1 cellular context compared by ENCODE assay signal in the genomic region with DNA sequence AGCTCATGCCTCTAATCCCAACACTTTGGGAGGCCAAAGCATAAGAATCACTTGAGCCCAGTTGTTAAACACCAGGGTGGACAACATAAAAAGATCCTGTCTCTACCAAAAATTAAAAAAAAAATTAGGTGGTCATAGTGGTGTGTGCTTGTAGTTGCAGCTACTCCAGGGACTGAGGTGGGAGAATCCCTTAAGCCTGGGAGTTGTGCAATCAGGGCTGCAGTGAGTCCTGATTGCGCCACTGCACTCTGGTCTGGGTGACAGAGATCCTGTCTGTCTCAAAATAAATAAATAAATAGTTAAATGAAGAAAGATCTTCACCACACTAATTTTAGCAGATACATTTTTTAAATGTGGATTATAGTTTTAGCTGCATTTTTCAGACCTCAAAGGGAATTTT.
A peak's percentile ranks its signal among the peaks of the same experiment; 100 is the strongest.
TF ChIP-seq lines count a peak whose summit lies in the region.

No MANE protein-coding gene starts in this region.

TF ChIP-seq in H1, 55 proteins besides CTCF, POLR2A, EP300 and RAD21:
- TF ChIP-seq CEBPB (IDR thresholded peaks at IDR 0.05; ENCODE audit: low read depth, low read length) (peak; percentile 86), RBBP5 (IDR thresholded peaks at IDR 0.05; ENCODE audit: borderline replicate concordance, low read depth, low read length) (no peak)
